Comparison of ENCODE assay signal across 29 cellular contexts in genomic region chrX:97332963-97333362, GRCh38.
DNase-seq lines count a peak whose midpoint lies in the region; ATAC-seq, FAIRE-seq and TF ChIP-seq lines count a peak whose summit lies in the region.
"Had no signal": no experiment of that assay in that cellular context is flagged by ENCODE, and none has a peak within 500 bp of the region (broad histone marks: within the 10 kb centered on the region; RNA-seq: fewer than 3 reads in every experiment).

No MANE protein-coding gene starts in this region.

- H3K27me3 ChIP-seq in GM23248 (replicated peaks; ENCODE audit: insufficient read depth) (no peaks in the 10 kb centered on the region), astrocyte (ENCODE audit: insufficient read depth, low read length) (no peaks in the 10 kb centered on the region)
- H3K27me3 ChIP-seq: adrenal gland, esophagus muscularis mucosa, SJCRH30 had no signal

- no peak for ATAC-seq in activated naive CD8-positive, alpha-beta T cell treated with anti-CD3 and anti-CD28 coated beads, Interleukin-2, amount 50 U/mL, for 24 hours
- ATAC-seq in GM21515 (IDR thresholded peaks at IDR 0.05; ENCODE audit: unreplicated experiment), result no peak
- ATAC-seq: activated CD8-positive, alpha-beta memory T cell treated with anti-CD3 and anti-CD28 coated beads, Interleukin-2, amount 10 ng/mL, durations not matched to agents 7 days and 5 days; naive thymus-derived CD8-positive, alpha-beta T cell had no signal

- H3K9me3 ChIP-seq in GM23248 (ENCODE audit: low read depth), result no peaks in the 10 kb centered on the region
- H3K9me3 ChIP-seq in astrocyte (ENCODE audit: insufficient read depth, low read depth, low read length), result no peaks in the 10 kb centered on the region
- H3K9me3 ChIP-seq: adrenal gland, esophagus muscularis mucosa, SJCRH30, thoracic aorta had no signal

- H3F3A ChIP-seq in GM23248 (ENCODE audit: insufficient read depth), result no peaks in the 10 kb centered on the region

- H3K9me2 ChIP-seq in GM23248 (ENCODE audit: insufficient read depth), result no peaks in the 10 kb centered on the region

- H3K79me2 ChIP-seq in GM23248 (ENCODE audit: insufficient read depth) (no peaks in the 10 kb centered on the region), astrocyte (ENCODE audit: insufficient read depth, low read length) (no peaks in the 10 kb centered on the region)

- H3K27ac ChIP-seq in GM23248 (no peak overlapping the region), astrocyte (ENCODE audit: low read depth, low read length) (no peak overlapping the region)
- H3K27ac ChIP-seq: adrenal gland, esophagus muscularis mucosa, SJCRH30, thoracic aorta had no signal

- no peak for TF ChIP-seq CTCF in astrocyte (IDR thresholded peaks at IDR 0.05; ENCODE audit: insufficient read depth, low read depth, low read length)

- H3K4me3 ChIP-seq in GM23248 (no peak overlapping the region), astrocyte (ENCODE audit: insufficient read depth, low read depth, low read length) (no peak overlapping the region)
- H3K4me3 ChIP-seq: adrenal gland, esophagus muscularis mucosa, SJCRH30, thoracic aorta had no signal

- no peaks in the 10 kb centered on the region for H4K20me1 ChIP-seq in GM23248 (ENCODE audit: insufficient read depth)
- H4K20me1 ChIP-seq in astrocyte (ENCODE audit: insufficient read depth, low read length), result no peaks in the 10 kb centered on the region

- H3K9ac ChIP-seq in GM23248 (no peak overlapping the region), astrocyte (ENCODE audit: low read length) (no peak overlapping the region)

- H3K4me3 Mint-ChIP-seq in astrocyte (ENCODE audit: unreplicated experiment), result no peak overlapping the region
- H3K4me3 Mint-ChIP-seq in activated naive CD8-positive, alpha-beta T cell treated with anti-CD3 and anti-CD28 coated beads, Interleukin-2, amount 50 U/mL, for 24 hours, result no peak overlapping the region
- H3K4me3 Mint-ChIP-seq: activated CD8-positive, alpha-beta memory T cell treated with anti-CD3 and anti-CD28 coated beads, Interleukin-2, amount 10 ng/mL, durations not matched to agents 7 days and 5 days; endodermal cell; naive thymus-derived CD8-positive, alpha-beta T cell; stimulated activated naive CD8-positive, alpha-beta T cell treated with anti-CD3 and anti-CD28 coated beads, Interleukin-15, Interleukin-2, amounts not matched to agents 100 ng/mL and 50 ng/mL, for 24 hours had no signal

- H3K9me3 Mint-ChIP-seq in astrocyte (ENCODE audit: unreplicated experiment), result no peaks in the 10 kb centered on the region
- H3K9me3 Mint-ChIP-seq in activated naive CD8-positive, alpha-beta T cell treated with anti-CD3 and anti-CD28 coated beads, Interleukin-2, amount 50 U/mL, for 24 hours, result no peaks in the 10 kb centered on the region
- H3K9me3 Mint-ChIP-seq: endodermal cell; stimulated activated naive CD8-positive, alpha-beta T cell treated with anti-CD3 and anti-CD28 coated beads, Interleukin-15, Interleukin-2, amounts not matched to agents 100 ng/mL and 50 ng/mL, for 24 hours had no signal

- no peaks in the 10 kb centered on the region for H3K36me3 Mint-ChIP-seq in astrocyte (ENCODE audit: low read depth, unreplicated experiment)
- peaks cover 2% of the 10 kb centered on the region for H3K36me3 Mint-ChIP-seq in activated naive CD8-positive, alpha-beta T cell treated with anti-CD3 and anti-CD28 coated beads, Interleukin-2, amount 50 U/mL, for 24 hours (ENCODE audit: low read depth)
- H3K36me3 Mint-ChIP-seq: activated CD8-positive, alpha-beta memory T cell treated with anti-CD3 and anti-CD28 coated beads, Interleukin-2, amount 10 ng/mL, durations not matched to agents 7 days and 5 days had no signal

- H3K4me1 ChIP-seq in GM23248 (ENCODE audit: insufficient read depth), result peaks cover 2% of the 10 kb centered on the region; the same call in 1 of the 2 replicates
- H3K4me1 ChIP-seq in astrocyte (ENCODE audit: insufficient read depth, low read length), result no peaks in the 10 kb centered on the region
- H3K4me1 ChIP-seq: adrenal gland, esophagus muscularis mucosa, SJCRH30 had no signal

- in situ Hi-C loops in GM23248 (cut with MboI), result no loop called here

- peaks cover 3% of the 10 kb centered on the region for H3K4me1 Mint-ChIP-seq in astrocyte (ENCODE audit: low read depth, unreplicated experiment)
- no peaks in the 10 kb centered on the region for H3K4me1 Mint-ChIP-seq in activated naive CD8-positive, alpha-beta T cell treated with anti-CD3 and anti-CD28 coated beads, Interleukin-2, amount 50 U/mL, for 24 hours
- H3K4me1 Mint-ChIP-seq: activated CD8-positive, alpha-beta memory T cell treated with anti-CD3 and anti-CD28 coated beads, Interleukin-2, amount 10 ng/mL, durations not matched to agents 7 days and 5 days; endodermal cell; naive thymus-derived CD8-positive, alpha-beta T cell had no signal

- H3K4me2 ChIP-seq in GM23248 (ENCODE audit: unreplicated experiment) (no peak overlapping the region), astrocyte (ENCODE audit: low read length) (no peak overlapping the region)

- no peaks in the 10 kb centered on the region for H3K27me3 Mint-ChIP-seq in astrocyte (ENCODE audit: low read depth, unreplicated experiment)
- no peaks in the 10 kb centered on the region for H3K27me3 Mint-ChIP-seq in activated naive CD8-positive, alpha-beta T cell treated with anti-CD3 and anti-CD28 coated beads, Interleukin-2, amount 50 U/mL, for 24 hours
- H3K27me3 Mint-ChIP-seq: activated CD8-positive, alpha-beta memory T cell treated with anti-CD3 and anti-CD28 coated beads, Interleukin-2, amount 10 ng/mL, durations not matched to agents 7 days and 5 days; naive thymus-derived CD8-positive, alpha-beta T cell; stimulated activated naive CD8-positive, alpha-beta T cell treated with anti-CD3 and anti-CD28 coated beads, Interleukin-15, Interleukin-2, amounts not matched to agents 100 ng/mL and 50 ng/mL, for 24 hours had no signal

- H3K36me3 ChIP-seq in GM23248 (ENCODE audit: low read depth) (no peaks in the 10 kb centered on the region), astrocyte (ENCODE audit: insufficient read depth, low read length) (no peaks in the 10 kb centered on the region)
- H3K36me3 ChIP-seq: adrenal gland, esophagus muscularis mucosa, SJCRH30, thoracic aorta had no signal

- no peak overlapping the region for H3K27ac Mint-ChIP-seq in astrocyte (ENCODE audit: unreplicated experiment)
- H3K27ac Mint-ChIP-seq in activated naive CD8-positive, alpha-beta T cell treated with anti-CD3 and anti-CD28 coated beads, Interleukin-2, amount 50 U/mL, for 24 hours, result no peak overlapping the region
- H3K27ac Mint-ChIP-seq: activated CD8-positive, alpha-beta memory T cell treated with anti-CD3 and anti-CD28 coated beads, Interleukin-2, amount 10 ng/mL, durations not matched to agents 7 days and 5 days; endodermal cell; naive thymus-derived CD8-positive, alpha-beta T cell; stimulated activated naive CD8-positive, alpha-beta T cell treated with anti-CD3 and anti-CD28 coated beads, Interleukin-15, Interleukin-2, amounts not matched to agents 100 ng/mL and 50 ng/mL, for 24 hours had no signal

- WGBS in GM23248 (ENCODE audit: low coverage in 1 of 2, low lambda C conversion rate in 2 of 2, missing lambda C conversion rate in 2 of 2), 2 experiments, result 93 to 95% methylated on average over 3 of the region's 3 CpGs

- no peak overlapping the region for H2AFZ ChIP-seq in GM23248
- H2AFZ ChIP-seq in astrocyte (ENCODE audit: low read depth, low read length), result no peak overlapping the region

- no peak for FAIRE-seq in astrocyte (lab: Jason Lieb, UNC)
- FAIRE-seq: A204.1, urothelium cell line had no signal

- peak; percentile 13 for DNase-seq in AG08396 (ENCODE audit: low spot score)
- peak; percentile 27 for DNase-seq in GM23248
- peak; percentile 8 for DNase-seq in astrocyte (ENCODE audit: low read depth)
- peak; percentile 14 for DNase-seq in iris pigment epithelial cell (ENCODE audit: low read depth)
- DNase-seq in activated naive CD8-positive, alpha-beta T cell treated with anti-CD3 and anti-CD28 coated beads, Interleukin-2, amount 50 U/mL, for 24 hours, result no peak
- DNase-seq in epidermal melanocyte (ENCODE audit: insufficient read length, low spot score), result no peak
- DNase-seq in DMS 273 treated with DMSO at 0.1 percent for 48 hours (lab: John Stamatoyannopoulos, UW), result no peak
- DNase-seq: activated CD4-positive, CD25-positive, alpha-beta regulatory T cell; activated CD8-positive, alpha-beta memory T cell treated with anti-CD3 and anti-CD28 coated beads, Interleukin-2, amount 10 ng/mL, durations not matched to agents 7 days and 5 days; activated naive CD4-positive, alpha-beta T cell; activated T-cell treated with anti-CD3 and anti-CD28 coated beads, Interleukin-2, amount 50 U/mL, for 48 hours; adrenal gland; DMS79 treated with DMSO at 0.1 percent for 48 hours; endodermal cell; GOT3; islet precursor cell; midbrain; naive thymus-derived CD8-positive, alpha-beta T cell; NCI-H1105 treated with DMSO at 0.1 percent for 48 hours; NCI-H2029 treated with DMSO at 0.1 percent for 48 hours; NCI-H82; nucleus accumbens; SJCRH30 had no signal

Comparison
In these comparisons a context has a peak if more than half of its experiments do, and no peak if none do; other contexts are left out.
1. DNase-seq: peak in AG08396 (single experiment), GM23248 (single experiment), astrocyte (single experiment) and iris pigment epithelial cell (single experiment); none in activated naive CD8-positive, alpha-beta T cell treated with anti-CD3 and anti-CD28 coated beads, Interleukin-2, amount 50 U/mL, for 24 hours (single experiment), epidermal melanocyte (single experiment) and DMS 273 treated with DMSO at 0.1 percent for 48 hours (single experiment).